Comparison of ENCODE assay signal across 28 cellular contexts in genomic region chr19:31826325-31826724, GRCh38.
"Had no signal": no experiment of that assay in that cellular context is flagged by ENCODE, and none has a peak within 500 bp of the region (broad histone marks: within the 10 kb centered on the region; RNA-seq: fewer than 3 reads in every experiment).

No MANE protein-coding gene starts in this region.

- H3K27me3 ChIP-seq: stomach, suprapubic skin, testis, thyroid gland, tibial artery, tibial nerve, transverse colon, upper lobe of left lung, upper lobe of right lung, uterus, vagina had no signal

- H3K9me3 ChIP-seq: stomach, suprapubic skin, testis, thoracic aorta, thyroid gland, tibial artery, tibial nerve, transverse colon, upper lobe of left lung, upper lobe of right lung, uterus, vagina had no signal

- ATAC-seq: stimulated activated effector memory CD8-positive, alpha-beta T cell treated with anti-CD3 and anti-CD28 coated beads, Interleukin-12 subunit alpha, Interleukin-12 subunit beta, amount 100 ng/mL, for 72 hours; stimulated activated memory B cell treated with anti-CD40 and anti-IgM and Interleukin-4, amounts not matched to agents 10 μg/mL and 1 μg/mL and 100 μg/mL, for 72 hours; stimulated activated naive B cell treated with anti-CD40 and anti-IgM and Interleukin-4, amounts not matched to agents 10 μg/mL and 1 μg/mL and 100 μg/mL, for 72 hours; stimulated activated naive CD8-positive, alpha-beta T cell treated with anti-CD3 and anti-CD28 coated beads, Interleukin-15, amount 100 ng/mL, for 72 hours; stimulated activated naive CD8-positive, alpha-beta T cell treated with anti-CD3 and anti-CD28 coated beads, Interleukin-15, Interleukin-2, amounts not matched to agents 100 U/mL and 50 U/mL, for 24 hours; upper lobe of right lung had no signal

- H3K9me3 Mint-ChIP-seq: type B pancreatic cell had no signal

- H3K4me1 ChIP-seq: stomach, suprapubic skin, testis, thyroid gland, tibial artery, tibial nerve, transverse colon, upper lobe of left lung, upper lobe of right lung, uterus, vagina had no signal

- H3K4me3 Mint-ChIP-seq: stimulated activated effector memory CD8-positive, alpha-beta T cell treated with anti-CD3 and anti-CD28 coated beads, Interleukin-12 subunit alpha, Interleukin-12 subunit beta, amount 100 ng/mL, for 72 hours; stimulated activated memory B cell treated with anti-CD40 and anti-IgM and Interleukin-4, amounts not matched to agents 10 μg/mL and 1 μg/mL and 100 μg/mL, for 72 hours; stimulated activated naive B cell treated with anti-CD40 and anti-IgM and Interleukin-4, amounts not matched to agents 10 μg/mL and 1 μg/mL and 100 μg/mL, for 72 hours; stimulated activated naive CD8-positive, alpha-beta T cell treated with anti-CD3 and anti-CD28 coated beads, Interleukin-15, amount 100 ng/mL, for 72 hours; stimulated activated naive CD8-positive, alpha-beta T cell treated with anti-CD3 and anti-CD28 coated beads, Interleukin-15, Interleukin-2, amounts not matched to agents 100 ng/mL and 50 ng/mL, for 24 hours; type B pancreatic cell had no signal

- H3K27ac Mint-ChIP-seq: stimulated activated effector memory CD8-positive, alpha-beta T cell treated with anti-CD3 and anti-CD28 coated beads, Interleukin-12 subunit alpha, Interleukin-12 subunit beta, amount 100 ng/mL, for 72 hours; stimulated activated memory B cell treated with anti-CD40 and anti-IgM and Interleukin-4, amounts not matched to agents 10 μg/mL and 1 μg/mL and 100 μg/mL, for 72 hours; stimulated activated naive B cell treated with anti-CD40 and anti-IgM and Interleukin-4, amounts not matched to agents 10 μg/mL and 1 μg/mL and 100 μg/mL, for 72 hours; stimulated activated naive CD8-positive, alpha-beta T cell treated with anti-CD3 and anti-CD28 coated beads, Interleukin-15, amount 100 ng/mL, for 72 hours; stimulated activated naive CD8-positive, alpha-beta T cell treated with anti-CD3 and anti-CD28 coated beads, Interleukin-15, Interleukin-2, amounts not matched to agents 100 ng/mL and 50 ng/mL, for 24 hours; type B pancreatic cell had no signal

- DNase-seq: stimulated activated CD4-positive, alpha-beta T cell treated with anti-CD3 and anti-CD28 coated beads, Interleukin-2, amount 100 ng/mL, for 48 hours; stimulated activated CD4-positive, alpha-beta T cell treated with anti-CD3 and anti-CD28 coated beads, Interleukin-4, amount 100 ng/mL, for 1 hour; stimulated activated CD4-positive, alpha-beta T cell treated with anti-CD3 and anti-CD28 coated beads, Interleukin-4, amount 100 ng/mL, for 24 hours; stimulated activated CD4-positive, alpha-beta T cell treated with anti-CD3 and anti-CD28 coated beads, Interleukin-4, amount 100 ng/mL, for 4 hours; stimulated activated CD8-positive, alpha-beta memory T cell treated with anti-CD3 and anti-CD28 coated beads, Interleukin-4, amount 100 ng/mL, for 48 hours; stimulated activated naive B cell treated with anti-CD40 and anti-IgM and Interleukin-4, amounts not matched to agents 10 μg/mL and 1 μg/mL and 100 μg/mL, for 72 hours; stimulated activated naive CD4-positive, alpha-beta T cell; stimulated activated naive CD4-positive, alpha-beta T cell treated with Interleukin-2 at 50 U/mL for 16 hours; stimulated activated naive CD8-positive, alpha-beta T cell treated with anti-CD3 and anti-CD28 coated beads, Interleukin-15, amount 100 ng/mL, for 72 hours; stimulated activated naive CD8-positive, alpha-beta T cell treated with anti-CD3 and anti-CD28 coated beads, Interleukin-15, Interleukin-2, amounts not matched to agents 100 U/mL and 50 U/mL, for 24 hours; stomach; substantia nigra; testis; thyroid gland; tibial artery; transverse colon; trophoblast cell; upper lobe of left lung; upper lobe of right lung; uterus had no signal

- H3K27ac ChIP-seq: stomach, suprapubic skin, testis, thoracic aorta, thyroid gland, tibial artery, tibial nerve, transverse colon, upper lobe of left lung, upper lobe of right lung, uterus, vagina had no signal

- H3K4me3 ChIP-seq: stomach, suprapubic skin, testis, thoracic aorta, thyroid gland, tibial artery, tibial nerve, transverse colon, upper lobe of left lung, upper lobe of right lung, uterus, vagina had no signal

- H3K36me3 ChIP-seq: stomach, suprapubic skin, thoracic aorta, thyroid gland, tibial artery, tibial nerve, transverse colon, upper lobe of left lung, upper lobe of right lung, uterus, vagina had no signal

- H3K36me3 Mint-ChIP-seq: stimulated activated effector memory CD8-positive, alpha-beta T cell treated with anti-CD3 and anti-CD28 coated beads, Interleukin-12 subunit alpha, Interleukin-12 subunit beta, amount 100 ng/mL, for 72 hours; stimulated activated memory B cell treated with anti-CD40 and anti-IgM and Interleukin-4, amounts not matched to agents 10 μg/mL and 1 μg/mL and 100 μg/mL, for 72 hours; stimulated activated naive B cell treated with anti-CD40 and anti-IgM and Interleukin-4, amounts not matched to agents 10 μg/mL and 1 μg/mL and 100 μg/mL, for 72 hours; type B pancreatic cell had no signal

- H3K27me3 Mint-ChIP-seq: stimulated activated memory B cell treated with anti-CD40 and anti-IgM and Interleukin-4, amounts not matched to agents 10 μg/mL and 1 μg/mL and 100 μg/mL, for 72 hours; stimulated activated naive B cell treated with anti-CD40 and anti-IgM and Interleukin-4, amounts not matched to agents 10 μg/mL and 1 μg/mL and 100 μg/mL, for 72 hours; stimulated activated naive CD8-positive, alpha-beta T cell treated with anti-CD3 and anti-CD28 coated beads, Interleukin-15, amount 100 ng/mL, for 72 hours; stimulated activated naive CD8-positive, alpha-beta T cell treated with anti-CD3 and anti-CD28 coated beads, Interleukin-15, Interleukin-2, amounts not matched to agents 100 ng/mL and 50 ng/mL, for 24 hours had no signal

- H3K4me1 Mint-ChIP-seq: stimulated activated effector memory CD8-positive, alpha-beta T cell treated with anti-CD3 and anti-CD28 coated beads, Interleukin-12 subunit alpha, Interleukin-12 subunit beta, amount 100 ng/mL, for 72 hours; stimulated activated memory B cell treated with anti-CD40 and anti-IgM and Interleukin-4, amounts not matched to agents 10 μg/mL and 1 μg/mL and 100 μg/mL, for 72 hours; stimulated activated naive B cell treated with anti-CD40 and anti-IgM and Interleukin-4, amounts not matched to agents 10 μg/mL and 1 μg/mL and 100 μg/mL, for 72 hours; stimulated activated naive CD8-positive, alpha-beta T cell treated with anti-CD3 and anti-CD28 coated beads, Interleukin-15, amount 100 ng/mL, for 72 hours had no signal
